1 cellular context compared by ENCODE assay signal in genomic region chr3:14503706-14504065, GRCh38.
TF ChIP-seq lines count a peak whose summit lies in the region.

No MANE protein-coding gene starts in this region.

TF ChIP-seq in SK-N-SH, 30 proteins besides CTCF, POLR2A, EP300 and RAD21 (continued from another document):
- TF ChIP-seq, protein P1, sequence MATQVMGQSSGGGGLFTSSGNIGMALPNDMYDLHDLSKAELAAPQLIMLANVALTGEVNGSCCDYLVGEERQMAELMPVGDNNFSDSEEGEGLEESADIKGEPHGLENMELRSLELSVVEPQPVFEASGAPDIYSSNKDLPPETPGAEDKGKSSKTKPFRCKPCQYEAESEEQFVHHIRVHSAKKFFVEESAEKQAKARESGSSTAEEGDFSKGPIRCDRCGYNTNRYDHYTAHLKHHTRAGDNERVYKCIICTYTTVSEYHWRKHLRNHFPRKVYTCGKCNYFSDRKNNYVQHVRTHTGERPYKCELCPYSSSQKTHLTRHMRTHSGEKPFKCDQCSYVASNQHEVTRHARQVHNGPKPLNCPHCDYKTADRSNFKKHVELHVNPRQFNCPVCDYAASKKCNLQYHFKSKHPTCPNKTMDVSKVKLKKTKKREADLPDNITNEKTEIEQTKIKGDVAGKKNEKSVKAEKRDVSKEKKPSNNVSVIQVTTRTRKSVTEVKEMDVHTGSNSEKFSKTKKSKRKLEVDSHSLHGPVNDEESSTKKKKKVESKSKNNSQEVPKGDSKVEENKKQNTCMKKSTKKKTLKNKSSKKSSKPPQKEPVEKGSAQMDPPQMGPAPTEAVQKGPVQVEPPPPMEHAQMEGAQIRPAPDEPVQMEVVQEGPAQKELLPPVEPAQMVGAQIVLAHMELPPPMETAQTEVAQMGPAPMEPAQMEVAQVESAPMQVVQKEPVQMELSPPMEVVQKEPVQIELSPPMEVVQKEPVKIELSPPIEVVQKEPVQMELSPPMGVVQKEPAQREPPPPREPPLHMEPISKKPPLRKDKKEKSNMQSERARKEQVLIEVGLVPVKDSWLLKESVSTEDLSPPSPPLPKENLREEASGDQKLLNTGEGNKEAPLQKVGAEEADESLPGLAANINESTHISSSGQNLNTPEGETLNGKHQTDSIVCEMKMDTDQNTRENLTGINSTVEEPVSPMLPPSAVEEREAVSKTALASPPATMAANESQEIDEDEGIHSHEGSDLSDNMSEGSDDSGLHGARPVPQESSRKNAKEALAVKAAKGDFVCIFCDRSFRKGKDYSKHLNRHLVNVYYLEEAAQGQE (IDR thresholded peaks at IDR 0.05; ENCODE audit: low read depth, low read length): no peak
- TF ChIP-seq TAF1 (IDR thresholded peaks at IDR 0.05; ENCODE audit: borderline replicate concordance, low read depth, low read length) (no peak), MEF2A (IDR thresholded peaks at IDR 0.05; ENCODE audit: borderline replicate concordance, low read depth) (no peak), RXRA (IDR thresholded peaks at IDR 0.05; ENCODE audit: borderline replicate concordance, low read depth) (no peak), ELF1 (IDR thresholded peaks at IDR 0.05) (no peak)
- TF ChIP-seq, protein P2, sequence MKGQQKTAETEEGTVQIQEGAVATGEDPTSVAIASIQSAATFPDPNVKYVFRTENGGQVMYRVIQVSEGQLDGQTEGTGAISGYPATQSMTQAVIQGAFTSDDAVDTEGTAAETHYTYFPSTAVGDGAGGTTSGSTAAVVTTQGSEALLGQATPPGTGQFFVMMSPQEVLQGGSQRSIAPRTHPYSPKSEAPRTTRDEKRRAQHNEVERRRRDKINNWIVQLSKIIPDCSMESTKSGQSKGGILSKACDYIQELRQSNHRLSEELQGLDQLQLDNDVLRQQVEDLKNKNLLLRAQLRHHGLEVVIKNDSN (IDR thresholded peaks at IDR 0.05; ENCODE audit: borderline replicate concordance, low read depth): no peak
- TF ChIP-seq, protein P3, sequence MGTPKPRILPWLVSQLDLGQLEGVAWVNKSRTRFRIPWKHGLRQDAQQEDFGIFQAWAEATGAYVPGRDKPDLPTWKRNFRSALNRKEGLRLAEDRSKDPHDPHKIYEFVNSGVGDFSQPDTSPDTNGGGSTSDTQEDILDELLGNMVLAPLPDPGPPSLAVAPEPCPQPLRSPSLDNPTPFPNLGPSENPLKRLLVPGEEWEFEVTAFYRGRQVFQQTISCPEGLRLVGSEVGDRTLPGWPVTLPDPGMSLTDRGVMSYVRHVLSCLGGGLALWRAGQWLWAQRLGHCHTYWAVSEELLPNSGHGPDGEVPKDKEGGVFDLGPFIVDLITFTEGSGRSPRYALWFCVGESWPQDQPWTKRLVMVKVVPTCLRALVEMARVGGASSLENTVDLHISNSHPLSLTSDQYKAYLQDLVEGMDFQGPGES (IDR thresholded peaks at IDR 0.05; ENCODE audit: low read depth, low read length): no peak
- TF ChIP-seq, protein P4, sequence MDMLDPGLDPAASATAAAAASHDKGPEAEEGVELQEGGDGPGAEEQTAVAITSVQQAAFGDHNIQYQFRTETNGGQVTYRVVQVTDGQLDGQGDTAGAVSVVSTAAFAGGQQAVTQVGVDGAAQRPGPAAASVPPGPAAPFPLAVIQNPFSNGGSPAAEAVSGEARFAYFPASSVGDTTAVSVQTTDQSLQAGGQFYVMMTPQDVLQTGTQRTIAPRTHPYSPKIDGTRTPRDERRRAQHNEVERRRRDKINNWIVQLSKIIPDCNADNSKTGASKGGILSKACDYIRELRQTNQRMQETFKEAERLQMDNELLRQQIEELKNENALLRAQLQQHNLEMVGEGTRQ (IDR thresholded peaks at IDR 0.05; ENCODE audit: borderline replicate concordance, low read depth, low read length): no peak
TF ChIP-seq in SK-N-SH: peak in this region for 0.
